Comparison of ENCODE assay signal across 7 cellular contexts in genomic region chr19:35743640-35744306, GRCh38. TPM values are rescaled to one million over a fixed set of nuclear protein-coding genes. Genes with fewer than 3 reads are reported as not detected.
A peak's percentile ranks its signal among the peaks of the same experiment; 100 is the strongest.
DNase-seq lines count a peak whose midpoint lies in the region; ATAC-seq and TF ChIP-seq lines count a peak whose summit lies in the region.
"Had no signal": no experiment of that assay in that cellular context is flagged by ENCODE, and none has a peak within 500 bp of the region (broad histone marks: within the 10 kb centered on the region; RNA-seq: fewer than 3 reads in every experiment).

No MANE protein-coding gene starts in this region.

- H3K27me3 Mint-ChIP-seq in MCF 10A (ENCODE audit: insufficient read depth, unreplicated experiment) = no peaks in the 10 kb centered on the region

- TF ChIP-seq CTCF in MCF 10A (IDR thresholded peaks at IDR 0.05; ENCODE audit: unreplicated experiment) (no peak), mammary epithelial cell (conservative IDR thresholded peaks at IDR 0.05 in 1 of 2, IDR thresholded peaks at IDR 0.05 in 1 of 2; ENCODE audit: extremely low read depth in 1 of 2, insufficient read depth in 1 of 2, low read depth in 1 of 2, low read length in 2 of 2) (no peak), upper lobe of left lung (IDR thresholded peaks at IDR 0.05) (no peak)

- H3K4me1 ChIP-seq in mammary epithelial cell (ENCODE audit: insufficient read depth, low read length) (peaks cover 17% of the 10 kb centered on the region), iPS-20b (ENCODE audit: insufficient read depth, low read length) (peaks cover 3% of the 10 kb centered on the region; the same call in 1 of the 2 replicates), upper lobe of left lung (peaks cover 37 to 66% (median 52%) of the 10 kb centered on the region in 4 donors)

- no peak overlapping the region for H2AFZ ChIP-seq in mammary epithelial cell (ENCODE audit: low read depth, low read length)

- intact Hi-C loops in MCF 10A (cut with micrococcal nuclease) = no loop called here
- intact Hi-C loops in mammary epithelial cell (cut with micrococcal nuclease) = loop anchor here (2.0 kb wide), 1 partner anchor 187 kb away; no protein-coding TSS in a partner anchor

- no peaks in the 10 kb centered on the region for H4K20me1 ChIP-seq in mammary epithelial cell (ENCODE audit: insufficient read depth, low read length)

- H3K79me2 ChIP-seq in mammary epithelial cell (ENCODE audit: insufficient read depth, low read length) = peaks cover 20% of the 10 kb centered on the region

- H3K9me3 Mint-ChIP-seq in MCF 10A (ENCODE audit: unreplicated experiment) = no peaks in the 10 kb centered on the region

- DNase-seq in MCF 10A (ENCODE audit: unreplicated experiment) = no peak
- no peak for DNase-seq in mammary epithelial cell
- DNase-seq in upper lobe of left lung = no peak
- DNase-seq in NCI-H2107 (lab: John Stamatoyannopoulos, UW) = no peak
- no peak for DNase-seq in inferior parietal cortex (ENCODE audit: extremely low spot score)
- DNase-seq: NCI-H1436 treated with DMSO at 0.1 percent for 48 hours had no signal

- no peak overlapping the region for H3K9ac ChIP-seq in mammary epithelial cell (ENCODE audit: insufficient read depth, low read length)
- H3K9ac ChIP-seq in iPS-20b (ENCODE audit: low read depth, low read length) = peak overlapping the region; percentile 97; the same call in 1 of the 2 replicates

- TF ChIP-seq EP300 in upper lobe of left lung (IDR thresholded peaks at IDR 0.05) = no peak

- in situ Hi-C loops in mammary epithelial cell (cut with MboI; ENCODE audit: low sequenced_read_pairs in 2 of 2) = no loop called here

- H3K9me3 ChIP-seq in mammary epithelial cell (replicated peaks; ENCODE audit: insufficient read depth, low read length) (no peaks in the 10 kb centered on the region), iPS-20b (ENCODE audit: insufficient read depth, low read depth, low read length) (no peaks in the 10 kb centered on the region), upper lobe of left lung (no peaks in the 10 kb centered on the region)

- WGBS in mammary epithelial cell (ENCODE audit: low coverage, missing lambda C conversion rate) = 85% methylated on average over 11 of the region's 16 CpGs
- WGBS in upper lobe of left lung, 2 donors = 89 to 96% methylated on average over 15 to 16 of the region's 16 CpGs

- ATAC-seq in upper lobe of left lung (ENCODE audit: low FRiP score in 2 of 2) = no peak

- H3K4me3 ChIP-seq in mammary epithelial cell (replicated peaks in 1 of 3; ENCODE audit: insufficient read depth in 1 of 3, low read depth in 2 of 3, low read length in 3 of 3) (no peak overlapping the region), iPS-20b (ENCODE audit: low read length) (peak overlapping the region; percentile 83; the same call in 1 of the 2 replicates), upper lobe of left lung (peak overlapping the region in 2 of 4 donors; percentile 87 to 91)

- BruUV-seq in MCF 10A (replicated peaks; lab: Mats Ljungman, UMichigan) (no TSS peak), mammary epithelial cell (replicated peaks; lab: Mats Ljungman, UMichigan) (no TSS peak)

- H3K27ac ChIP-seq in mammary epithelial cell (ENCODE audit: insufficient read depth, low read depth, low read length) (no peak overlapping the region), iPS-20b (ENCODE audit: low read length) (no peak overlapping the region), upper lobe of left lung (peak overlapping the region in 3 of 4 donors; percentile 99 to 100 (median 100))

- no peak overlapping the region for H3K27ac Mint-ChIP-seq in MCF 10A (ENCODE audit: low read depth, unreplicated experiment)

- no peaks in the 10 kb centered on the region for H3K27me3 ChIP-seq in mammary epithelial cell (ENCODE audit: insufficient read depth, low read length)
- no peaks in the 10 kb centered on the region for H3K27me3 ChIP-seq in iPS-20b (ENCODE audit: insufficient read depth, low read length)
- H3K27me3 ChIP-seq in upper lobe of left lung = no peaks in the 10 kb centered on the region

- H3K36me3 Mint-ChIP-seq in MCF 10A (ENCODE audit: insufficient read depth, unreplicated experiment) = peaks cover 32% of the 10 kb centered on the region

- H3K4me2 ChIP-seq in mammary epithelial cell (ENCODE audit: insufficient read depth, low read depth, low read length) = no peak overlapping the region

- CTCF ChIA-PET in MCF 10A (lab: Yijun Ruan, JAX) (interaction anchor here (0.7 to 0.9 kb wide), 3 partner anchors 188 to 196 kb away, joined by 3 read pairs; no protein-coding TSS in a partner anchor), mammary epithelial cell (lab: Charles Lee; ENCODE audit: low non-redundant PET) (no interaction called here)

- no peak for TF ChIP-seq POLR2A in upper lobe of left lung (IDR thresholded peaks at IDR 0.05)

- dilution Hi-C loops in mammary epithelial cell (cut with HindIII; ENCODE audit: low sequenced_read_pairs) = no loop called here

- peaks cover 20% of the 10 kb centered on the region for H3K4me1 Mint-ChIP-seq in MCF 10A (ENCODE audit: insufficient read depth, unreplicated experiment)

- no peaks in the 10 kb centered on the region for H3K36me3 ChIP-seq in mammary epithelial cell (ENCODE audit: insufficient read depth, low read length)
- peaks cover 4% of the 10 kb centered on the region for H3K36me3 ChIP-seq in iPS-20b (ENCODE audit: insufficient read depth, low read depth, low read length)
- peaks cover 0 to 9% (median 2%) of the 10 kb centered on the region in 4 donors for H3K36me3 ChIP-seq in upper lobe of left lung

- POLR2A ChIA-PET in MCF 10A (lab: Yijun Ruan, JAX) = interaction anchor here (0.7 to 3.1 kb wide), 3 partner anchors 12 to 100 kb away, joined by 3 to 12 read pairs (median 5); no protein-coding TSS in a partner anchor

- H3K4me3 Mint-ChIP-seq in MCF 10A (ENCODE audit: unreplicated experiment) = peak overlapping the region; percentile 99

RNA-seq across cellular contexts. Expression of gene U2AF1L4, which starts 1.4 kb away (rescaled TPM):
- total RNA-seq in MCF 10A (2022) = 32.0 and 37.5 TPM in 2 replicates
- 10 to 100 TPM in 1 of 2 donors, 1 to 10 TPM in 1; 4.8 to 23.9 TPM for total RNA-seq in mammary epithelial cell
- 9.9 TPM for polyA plus RNA-seq in mammary epithelial cell
- polyA minus RNA-seq in mammary epithelial cell = 9.6 TPM
- 100 to 1,000 TPM in 1 of 6 donors, 10 to 100 TPM in 4, 1 to 10 TPM in 1; 8.5 to 157 (median 22.0) TPM for total RNA-seq in upper lobe of left lung

RNA-seq across cellular contexts. Expression of gene IGFLR1, which starts 1.5 kb away (rescaled TPM):
- total RNA-seq in MCF 10A (2022) = 3.6 and 4.2 TPM in 2 replicates
- total RNA-seq in mammary epithelial cell = 1 to 10 TPM in 1 of 2 donors, not detected in 1; 1.4 TPM
- 1.9 TPM for polyA plus RNA-seq in mammary epithelial cell
- polyA minus RNA-seq in mammary epithelial cell = not detected
- 10 to 100 TPM in 5 of 6 donors, 1 to 10 TPM in 1; 6.4 to 28.4 (median 18.8) TPM for total RNA-seq in upper lobe of left lung

RNA-seq across cellular contexts. Expression of gene PSENEN, which starts 1.7 kb away (rescaled TPM):
- total RNA-seq in MCF 10A (2022) (65.0 and 86.9 TPM in 2 replicates), mammary epithelial cell (10 to 100 TPM in 1 of 2 donors, 1 to 10 TPM in 1; 8.7 to 55.4 TPM), upper lobe of left lung (10 to 100 TPM; 43.4 to 60.9 (median 54.5) TPM)
- 33.7 TPM for polyA plus RNA-seq in mammary epithelial cell
- polyA minus RNA-seq in mammary epithelial cell = 40.9 TPM

RNA-seq across cellular contexts. Expression of gene LIN37, which starts 4.6 kb away (rescaled TPM):
- total RNA-seq in MCF 10A (2022) (19.6 and 24.6 TPM in 2 replicates), mammary epithelial cell (10 to 100 TPM; 13.6 to 14.5 TPM), upper lobe of left lung (10 to 100 TPM in 3 of 6 donors, 1 to 10 TPM in 3; 4.0 to 16.9 (median 10.9) TPM)
- 12.9 TPM for polyA plus RNA-seq in mammary epithelial cell
- polyA minus RNA-seq in mammary epithelial cell = 89.1 TPM

RNA-seq across cellular contexts. Expression of gene HSPB6, which starts 13.1 kb away (rescaled TPM):
- total RNA-seq in MCF 10A (2022) (0.21 TPM in 1 of 2 replicates, not detected in the other), mammary epithelial cell (not detected), upper lobe of left lung (10 to 100 TPM in 4 of 6 donors, 1 to 10 TPM in 2; 4.2 to 46.2 (median 18.4) TPM)
- polyA plus RNA-seq in mammary epithelial cell = not detected
- polyA minus RNA-seq in mammary epithelial cell = not detected

Comparison
In these comparisons a context has a peak if more than half of its experiments do, and no peak if none do; other contexts are left out.
1. H3K27ac ChIP-seq: peak in upper lobe of left lung (3 of 4); none in mammary epithelial cell (single experiment) and iPS-20b (single experiment).